Comparison of ENCODE assay signal across 15 cellular contexts in the genomic region with DNA sequence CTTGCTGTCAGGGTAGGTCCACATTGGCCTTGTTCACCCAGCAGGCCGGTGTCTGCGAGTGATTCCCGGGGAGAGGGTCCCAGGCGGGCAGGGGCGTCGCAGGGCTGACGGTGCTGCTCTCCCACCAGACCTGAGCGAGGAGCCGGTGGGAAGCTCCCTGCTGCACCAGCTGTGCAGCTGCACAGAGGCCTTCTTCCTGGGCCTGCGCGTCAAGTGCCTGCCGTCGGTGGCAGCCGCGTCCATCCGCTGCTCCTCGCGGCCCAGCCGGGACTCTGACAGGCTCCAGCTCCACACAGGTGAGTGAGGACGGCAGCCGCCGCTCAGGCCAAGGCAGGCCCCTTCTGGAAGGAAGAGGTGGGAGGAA. TPM values are rescaled to one million over a fixed set of nuclear protein-coding genes. Genes with fewer than 3 reads are reported as not detected.
"Had no signal": no experiment of that assay in that cellular context is flagged by ENCODE, and none has a peak within 500 bp of the region (broad histone marks: within the 10 kb centered on the region; RNA-seq: fewer than 3 reads in every experiment).

No MANE protein-coding gene starts in this region.

- H3K4me3 ChIP-seq: heart left ventricle, left lung, thoracic aorta, uterus had no signal

- H3K27ac ChIP-seq: heart left ventricle, left lung, thoracic aorta, uterus had no signal

- H3K36me3 ChIP-seq: heart left ventricle, left lung, thoracic aorta, uterus had no signal

- H3K4me1 ChIP-seq: left lung, uterus had no signal

- H3K9me3 ChIP-seq: heart left ventricle, left lung, thoracic aorta, uterus had no signal

- H3K27me3 ChIP-seq: uterus had no signal

- DNase-seq: activated CD4-positive, alpha-beta T cell treated with anti-CD3 and anti-CD28 coated beads, Interleukin-2, amount 50 U/mL, for 1 hour; activated naive CD8-positive, alpha-beta T cell treated with anti-CD3 and anti-CD28 coated beads, Interleukin-2, amount 10 ng/mL, durations not matched to agents 7 days and 5 days; activated T-cell treated with anti-CD3 and anti-CD28 coated beads, Interleukin-2, amount 50 U/mL, for 48 hours; aorta; heart left ventricle; natural killer cell; stimulated activated CD4-positive, alpha-beta T cell treated with anti-CD3 and anti-CD28 coated beads, Interleukin-4, amount 100 ng/mL, for 1 hour; stimulated activated CD8-positive, alpha-beta memory T cell treated with anti-CD3 and anti-CD28 coated beads, Interleukin-4, amount 100 ng/mL, for 48 hours; T-helper 2 cell; uterus had no signal

RNA-seq across cellular contexts. Expression of a gene that starts 14.6 kb away (rescaled TPM):
- total RNA-seq: bronchial epithelial cell, endothelial cell of umbilical vein, pulmonary artery endothelial cell had no signal
- polyA plus RNA-seq: endothelial cell of umbilical vein had no signal
